ENCODE assay signal across 22 cellular contexts in the genomic region with DNA sequence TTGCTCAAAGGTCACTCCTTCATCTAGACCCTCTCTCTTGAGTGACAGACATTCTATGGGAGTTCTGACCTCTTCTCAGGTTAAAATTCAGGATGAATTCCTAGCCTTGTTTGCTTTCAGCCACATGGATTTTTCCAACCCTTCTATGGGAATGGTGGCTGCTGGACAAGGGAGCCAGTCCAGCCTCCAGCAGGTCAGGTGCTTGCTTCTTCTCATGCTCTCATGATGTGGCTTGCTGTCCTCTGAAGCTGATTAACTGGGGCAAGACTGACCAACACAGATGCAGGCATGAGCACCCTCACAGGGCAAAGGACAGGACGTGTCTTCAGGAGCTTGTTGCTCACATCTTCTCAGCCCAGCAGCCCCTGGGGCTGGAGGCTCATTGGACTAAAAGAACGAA.
DNase-seq lines count a peak whose midpoint lies in the region; ATAC-seq, FAIRE-seq and TF ChIP-seq lines count a peak whose summit lies in the region.
"Had no signal": no experiment of that assay in that cellular context is flagged by ENCODE, and none has a peak within 500 bp of the region (broad histone marks: within the 10 kb centered on the region; RNA-seq: fewer than 3 reads in every experiment).

No MANE protein-coding gene starts in this region.

- no peak overlapping the region for H3K4ac ChIP-seq in H1 (replicated peaks; ENCODE audit: insufficient read length, low read depth, low read length)

- H2BK120ac ChIP-seq in H1 (replicated peaks; ENCODE audit: low read depth, low read length) = no peak overlapping the region

- H3K79me2 ChIP-seq in GM23338 (replicated peaks; ENCODE audit: insufficient read depth) = no peaks in the 10 kb centered on the region
- no peaks in the 10 kb centered on the region for H3K79me2 ChIP-seq in H1 (ENCODE audit: control insufficient read depth in 1 of 2, insufficient read depth in 2 of 2, low read length in 2 of 2)
- no peaks in the 10 kb centered on the region for H3K79me2 ChIP-seq in neural progenitor cell (ENCODE audit: low read depth)

- H3K56ac ChIP-seq in H1 (replicated peaks; ENCODE audit: insufficient read length, low read depth, low read length) = no peak overlapping the region

- H3K9me3 Mint-ChIP-seq in GM23338 = no peaks in the 10 kb centered on the region; the same call in 2 of the 3 replicates
- no peaks in the 10 kb centered on the region for H3K9me3 Mint-ChIP-seq in neural progenitor cell

- H3F3A ChIP-seq in GM23338 (replicated peaks; ENCODE audit: low read depth) = no peaks in the 10 kb centered on the region
- peaks cover 24% of the 10 kb centered on the region for H3F3A ChIP-seq in neural progenitor cell (ENCODE audit: low read depth)

- H3K27ac Mint-ChIP-seq in GM23338 (no peak overlapping the region), neural progenitor cell (peak overlapping the region; percentile 96)
- H3K27ac Mint-ChIP-seq: HFFc6 had no signal

- H3K36me3 ChIP-seq in GM23338 (ENCODE audit: insufficient read depth) = no peaks in the 10 kb centered on the region
- H3K36me3 ChIP-seq in H1 (ENCODE audit: control insufficient read depth in 2 of 4, insufficient read depth in 4 of 4, low read length in 3 of 4) = no peaks in the 10 kb centered on the region
- H3K36me3 ChIP-seq in neural progenitor cell = no peaks in the 10 kb centered on the region
- H3K36me3 ChIP-seq in tibial artery = no peaks in the 10 kb centered on the region
- H3K36me3 ChIP-seq in tibial nerve = no peaks in the 10 kb centered on the region
- no peaks in the 10 kb centered on the region for H3K36me3 ChIP-seq in transverse colon

- no peak overlapping the region for H3K14ac ChIP-seq in H1 (ENCODE audit: insufficient read length)

- H2AFZ ChIP-seq in GM23338 = peak overlapping the region; percentile 93; the same call in 1 of the 2 replicates
- peak overlapping the region; percentile 54 for H2AFZ ChIP-seq in H1 (ENCODE audit: low read length)
- peak overlapping the region; percentile 48 for H2AFZ ChIP-seq in neural progenitor cell (replicated peaks)

- no peak overlapping the region for H3K4me3 Mint-ChIP-seq in GM23338
- H3K4me3 Mint-ChIP-seq in neural progenitor cell = peak overlapping the region; percentile 81
- H3K4me3 Mint-ChIP-seq: HFFc6 had no signal

- H4K20me1 ChIP-seq in GM23338 (replicated peaks; ENCODE audit: insufficient read depth) (no peaks in the 10 kb centered on the region), H1 (replicated peaks in 1 of 2; ENCODE audit: control insufficient read depth in 1 of 2, insufficient read depth in 2 of 2, low read length in 2 of 2) (no peaks in the 10 kb centered on the region), neural progenitor cell (ENCODE audit: low read depth) (no peaks in the 10 kb centered on the region)

- H3K27me3 ChIP-seq in GM23338 (ENCODE audit: insufficient read depth) (no peaks in the 10 kb centered on the region), H1 (replicated peaks in 1 of 4; ENCODE audit: control insufficient read depth in 3 of 4, extremely low read depth in 1 of 4, insufficient read depth in 3 of 4, low read length in 3 of 4) (no peaks in the 10 kb centered on the region), neural progenitor cell (no peaks in the 10 kb centered on the region), tibial artery (no peaks in the 10 kb centered on the region), tibial nerve (no peaks in the 10 kb centered on the region), transverse colon (no peaks in the 10 kb centered on the region)

- H3K27ac ChIP-seq in GM23338 (ENCODE audit: low read depth) (no peak overlapping the region), H1 (ENCODE audit: low read depth, low read length) (no peak overlapping the region), neural progenitor cell (no peak overlapping the region), tibial artery (peak overlapping the region; percentile 81), tibial nerve (peak overlapping the region in 1 of 4 donors; percentile 50), transverse colon (no peak overlapping the region)
- H3K27ac ChIP-seq: A549, C4-2B had no signal

- TF ChIP-seq CTCF in GM23338 (conservative IDR thresholded peaks at IDR 0.05; ENCODE audit: low read depth in 2 of 2) (no peak), H1 (IDR thresholded peaks at IDR 0.05; ENCODE audit: control extremely low read depth in 1 of 3, insufficient read depth in 1 of 3, low read depth in 1 of 3, low read length in 3 of 3) (no peak), neural progenitor cell (IDR thresholded peaks at IDR 0.05) (no peak), tibial artery (IDR thresholded peaks at IDR 0.05) (no peak), tibial nerve (IDR thresholded peaks at IDR 0.05) (no peak), transverse colon (IDR thresholded peaks at IDR 0.05) (no peak)

- CTCF ChIA-PET in H1 (lab: Charles Lee; ENCODE audit: partially characterized antibody) = interaction anchor here (0.6 to 3.2 kb wide), 23 partner anchors 8 to 436 kb away, joined by 3 to 17 read pairs (median 5); a partner anchor contains a TSS

- DNase-seq in GM23338 (ENCODE audit: low spot score) (no peak), H1 (ENCODE audit: low read depth in 1 of 2, low spot score in 2 of 2) (no peak), neural progenitor cell (ENCODE audit: low spot score) (no peak), tibial artery (peak in 1 of 2 donors; percentile 80), H54 (ENCODE audit: insufficient read length, low spot score) (no peak), tibial nerve (ENCODE audit: low spot score in 2 of 2) (no peak), transverse colon (no peak)
- DNase-seq: DND-41, GDM1, GOT3, HFFc6, KG1, NCI-H1436, NCI-H2029, NCI-H2171, NCI-H446 treated with DMSO at 0.1 percent for 48 hours, NCI-H748 treated with DMSO at 0.1 percent for 48 hours, RPMI8226 had no signal

- in situ Hi-C loops in transverse colon (cut with MboI; ENCODE audit: low pct_ligation_motif_present in 1 of 4, low pct_unique_long_range_greater_than_20kb in 1 of 4, low sequenced_read_pairs in 3 of 4) = no loop called here

- H3K4me2 ChIP-seq in GM23338 = no peak overlapping the region; the same call in 1 of the 2 replicates
- no peak overlapping the region for H3K4me2 ChIP-seq in H1 (ENCODE audit: insufficient read depth in 1 of 2, low read depth in 2 of 2, low read length in 2 of 2)
- H3K4me2 ChIP-seq in neural progenitor cell = peak overlapping the region; percentile 63
- H3K4me2 ChIP-seq: A549 had no signal

- no peak overlapping the region for H4K91ac ChIP-seq in H1 (replicated peaks; ENCODE audit: insufficient read length, low read length)

- no peak overlapping the region for H3K4me3 ChIP-seq in GM23338
- no peak overlapping the region for H3K4me3 ChIP-seq in H1 (ENCODE audit: extremely low read depth in 1 of 4, insufficient read depth in 2 of 4, low read depth in 3 of 4, low read length in 4 of 4)
- no peak overlapping the region for H3K4me3 ChIP-seq in neural progenitor cell
- no peak overlapping the region for H3K4me3 ChIP-seq in tibial artery
- H3K4me3 ChIP-seq in tibial nerve = no peak overlapping the region
- no peak overlapping the region for H3K4me3 ChIP-seq in transverse colon
- H3K4me3 ChIP-seq: A549, GM12878 had no signal

- no peak overlapping the region for H2AK5ac ChIP-seq in H1 (ENCODE audit: low read depth, low read length)

- no peak overlapping the region for H2BK12ac ChIP-seq in H1 (ENCODE audit: low read depth, low read length)

- H3K18ac ChIP-seq in H1 (ENCODE audit: extremely low read depth, low read length) = no peak overlapping the region

- TF ChIP-seq EP300 in H1 (IDR thresholded peaks at IDR 0.05; ENCODE audit: borderline replicate concordance in 1 of 2, low read depth in 2 of 2, low read length in 2 of 2) = no peak
- TF ChIP-seq EP300 in tibial nerve (IDR thresholded peaks at IDR 0.05) = no peak
- TF ChIP-seq EP300 in transverse colon (IDR thresholded peaks at IDR 0.05; ENCODE audit: low read depth) = no peak

- no peak overlapping the region for H2BK20ac ChIP-seq in H1 (ENCODE audit: low read length)

- H3K36me3 Mint-ChIP-seq in GM23338 (ENCODE audit: low read depth) (no peaks in the 10 kb centered on the region), neural progenitor cell (no peaks in the 10 kb centered on the region)

- no peaks in the 10 kb centered on the region for H3K9me2 ChIP-seq in GM23338 (ENCODE audit: insufficient read depth)

- H3K23ac ChIP-seq in H1 (ENCODE audit: insufficient read length) = no peak overlapping the region

- no peak overlapping the region for H2BK5ac ChIP-seq in H1 (ENCODE audit: low read depth, low read length)

- H3K9me3 ChIP-seq in H1 (ENCODE audit: insufficient read depth in 2 of 2, low read depth in 1 of 2, low read length in 1 of 2) (no peaks in the 10 kb centered on the region), neural progenitor cell (ENCODE audit: low read depth) (no peaks in the 10 kb centered on the region), tibial artery (no peaks in the 10 kb centered on the region), tibial nerve (no peaks in the 10 kb centered on the region), transverse colon (no peaks in the 10 kb centered on the region)
- H3K9me3 ChIP-seq: A549 had no signal

- H3K27me3 Mint-ChIP-seq in GM23338 (ENCODE audit: insufficient read depth, low read depth, poor library complexity) (peaks cover 13% of the 10 kb centered on the region), neural progenitor cell (ENCODE audit: insufficient read depth, low read depth) (peaks cover 6% of the 10 kb centered on the region)

- 64% methylated on average over 2 of the region's 2 CpGs; no CpG with 5 or more reads in 1 of the 2 experiments for WGBS in H1 (ENCODE audit: extremely low coverage in 1 of 2, insufficient coverage in 1 of 2, insufficient read length in 1 of 2, insufficient replicate concordance in 2 of 2, low coverage in 1 of 2, low lambda C conversion rate in 2 of 2, missing lambda C conversion rate in 1 of 2), 2 experiments
- 64 to 79% methylated on average over 2 of the region's 2 CpGs for WGBS in tibial nerve, 2 donors
- WGBS in transverse colon (ENCODE audit: low coverage in 1 of 2), 2 donors = 61% methylated on average over 2 of the region's 2 CpGs; no CpG with 5 or more reads in 1 of the 2 donors

- H3K23me2 ChIP-seq in H1 (ENCODE audit: low read depth, low read length) = no peaks in the 10 kb centered on the region

- FAIRE-seq in H1 (lab: Jason Lieb, UNC) = no peak
- FAIRE-seq in H54 (lab: Jason Lieb, UNC) = no peak
- FAIRE-seq: A549, GM12878 had no signal

- H4K8ac ChIP-seq in H1 (ENCODE audit: extremely low read depth, insufficient read depth, low read length) = no peak overlapping the region

- POLR2A ChIA-PET in H1 (lab: Charles Lee; ENCODE audit: partially characterized antibody) = no interaction called here

- H2BK15ac ChIP-seq in H1 (ENCODE audit: low read length) = no peak overlapping the region

- ATAC-seq in GM23338 (no peak), HG02678 (IDR thresholded peaks at IDR 0.05; ENCODE audit: unreplicated experiment) (no peak)
- ATAC-seq: GM12878 had no signal

- no peak for TF ChIP-seq RAD21 in H1 (IDR thresholded peaks at IDR 0.05 in 1 of 2, conservative IDR thresholded peaks at IDR 0.05 in 1 of 2; ENCODE audit: low read depth in 2 of 2, low read length in 2 of 2)

- intact Hi-C loops in tibial artery (cut with DNase I; ENCODE audit: low total_unique reads) = no loop called here
- intact Hi-C loops in transverse colon (cut with DNase I; ENCODE audit: low total_unique reads) = no loop called here

- no peaks in the 10 kb centered on the region for H3K79me1 ChIP-seq in H1 (ENCODE audit: low read depth, low read length)

- no peak for TF ChIP-seq POLR2A in H1 (IDR thresholded peaks at IDR 0.05; ENCODE audit: control extremely low read depth in 1 of 2, low read depth in 2 of 2, low read length in 2 of 2)
- TF ChIP-seq POLR2A in H54 (IDR thresholded peaks at IDR 0.05; ENCODE audit: low read depth, low read length) = no peak
- no peak for TF ChIP-seq POLR2A in tibial nerve (IDR thresholded peaks at IDR 0.05)
- no peak for TF ChIP-seq POLR2A in transverse colon (IDR thresholded peaks at IDR 0.05)

- H3K4me1 Mint-ChIP-seq in GM23338 (peaks cover 27% of the 10 kb centered on the region), neural progenitor cell (peaks cover 53% of the 10 kb centered on the region)

- H3K4me1 ChIP-seq in GM23338 (ENCODE audit: insufficient read depth) = peaks cover 14% of the 10 kb centered on the region
- H3K4me1 ChIP-seq in H1 (replicated peaks in 1 of 4; ENCODE audit: control insufficient read depth in 3 of 4, insufficient read depth in 4 of 4, low read length in 3 of 4) = peaks cover 0 to 6% (median 2%) of the 10 kb centered on the region in 4 experiments; a peak in 3 of 7 replicates
- peaks cover 32% of the 10 kb centered on the region for H3K4me1 ChIP-seq in neural progenitor cell
- peaks cover 0 to 48% (median 30%) of the 10 kb centered on the region in 4 donors for H3K4me1 ChIP-seq in tibial artery
- H3K4me1 ChIP-seq in tibial nerve = peaks cover 0 to 37% (median 8%) of the 10 kb centered on the region in 4 donors
- no peaks in the 10 kb centered on the region for H3K4me1 ChIP-seq in transverse colon
- H3K4me1 ChIP-seq: A549 had no signal

- H3K9ac ChIP-seq in H1 (replicated peaks in 1 of 4; ENCODE audit: extremely low read depth in 1 of 4, low read depth in 3 of 4, low read length in 3 of 4) (no peak overlapping the region), neural progenitor cell (no peak overlapping the region)

- no peak overlapping the region for H4K5ac ChIP-seq in H1 (ENCODE audit: insufficient read length, low read depth, low read length)

Comparison
In these comparisons a context has a peak if more than half of its experiments do, and no peak if none do; other contexts are left out.
1. H3K27ac ChIP-seq: peak in tibial artery (2 of 2); none in GM23338 (single experiment), H1 (single experiment), neural progenitor cell (single experiment) and transverse colon (0 of 4).
2. Peak in every context shown above with its lines, with median percentiles within 50 percentile points of each other: H2AFZ ChIP-seq.